8 cellular contexts compared by ENCODE assay signal in the genomic region with DNA sequence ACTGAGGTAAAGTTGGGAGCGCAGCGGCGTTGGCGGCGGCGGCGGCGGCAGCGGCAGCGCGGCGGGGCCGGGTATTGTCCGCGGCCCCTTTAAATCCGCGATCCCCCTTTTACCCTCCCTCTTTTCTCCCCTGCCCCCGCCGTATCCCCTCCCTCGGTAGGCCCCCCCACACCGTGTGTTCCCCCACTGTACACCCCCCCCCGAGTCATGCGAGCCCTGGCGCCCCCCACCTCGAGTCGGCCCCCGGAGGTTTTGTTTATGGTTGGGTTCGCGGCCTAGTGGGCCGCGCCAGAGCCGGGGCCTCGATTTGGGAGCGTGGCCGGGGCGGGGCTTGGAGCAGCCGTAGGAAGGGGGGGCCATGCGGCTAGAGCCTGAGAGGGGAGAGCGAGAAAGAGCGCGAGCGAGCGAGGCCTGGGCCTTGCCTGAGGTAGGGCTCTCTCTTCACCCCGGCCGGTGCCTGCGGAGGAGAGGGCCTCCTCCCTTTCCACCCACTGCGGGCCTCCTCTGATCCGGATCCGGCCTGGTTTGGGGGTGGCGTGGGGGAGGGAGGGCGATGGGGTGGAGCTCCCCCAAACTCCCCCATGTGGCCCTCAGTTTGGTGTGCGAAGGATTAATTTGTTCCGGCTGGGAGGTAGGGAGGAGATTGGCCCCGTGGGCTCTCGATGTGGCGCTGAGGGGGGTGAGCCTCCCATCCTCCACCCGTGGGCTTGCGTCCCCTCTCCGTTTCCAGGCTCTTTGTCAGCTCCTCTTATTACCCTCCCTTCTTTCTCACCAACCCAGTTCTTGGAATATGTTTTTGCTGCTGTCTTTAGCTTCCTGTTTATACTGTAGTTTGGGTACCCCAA. TPM values are rescaled to one million over a fixed set of nuclear protein-coding genes. Genes with fewer than 3 reads are reported as not detected.
A peak's percentile ranks its signal among the peaks of the same experiment; 100 is the strongest.
DNase-seq lines count a peak whose midpoint lies in the region; ATAC-seq lines count a peak whose summit lies in the region.

No MANE protein-coding gene starts in this region.

- peak overlapping the region; percentile 96 to 99 (median 99) for H3K27ac Mint-ChIP-seq in CD4-positive, alpha-beta memory T cell

- POLR2A ChIA-PET in CD4-positive, alpha-beta memory T cell (lab: Charles Lee; ENCODE audit: partially characterized antibody) = interaction anchor here (0.7 to 2.6 kb wide), 23 partner anchors 19 to 954 kb away, joined by 3 to 19 read pairs (median 4); a partner anchor contains a TSS

- H3K36me3 Mint-ChIP-seq in CD4-positive, alpha-beta memory T cell = peaks cover 22 to 49% of the 10 kb centered on the region in 2 donors

- peak overlapping the region; percentile 97 for H3K27ac ChIP-seq in CD4-positive, alpha-beta memory T cell (ENCODE audit: low read depth, low read length)
- H3K27ac ChIP-seq in layer of hippocampus (ENCODE audit: low read depth, low read length) = peak overlapping the region; percentile 97

- H3K4me1 Mint-ChIP-seq in CD4-positive, alpha-beta memory T cell = peaks cover 56 to 87% (median 73%) of the 10 kb centered on the region in 4 donors

- DNase-seq in CD4-positive, alpha-beta memory T cell = peak; percentile 74 to 85 (median 77)
- DNase-seq in KG1 (lab: John Stamatoyannopoulos, UW) = peak; percentile 37
- peak; percentile 55 for DNase-seq in activated CD4-positive, CD25-positive, alpha-beta regulatory T cell treated with anti-CD3 and anti-CD28 coated beads, Interleukin-2, amount 50 U/mL, for 16 hours (ENCODE audit: low read depth, low spot score)
- peak; percentile 71 for DNase-seq in central memory CD4-positive, alpha-beta T cell
- DNase-seq in stimulated activated CD4-positive, alpha-beta T cell treated with anti-CD3 and anti-CD28 coated beads, Interleukin-1b, Interleukin-23, amount 100 ng/mL, for 48 hours = peak; percentile 74

- peak overlapping the region; percentile 92 to 100 (median 97) for H3K4me3 Mint-ChIP-seq in CD4-positive, alpha-beta memory T cell

- CTCF ChIA-PET in CD4-positive, alpha-beta memory T cell (lab: Charles Lee; ENCODE audit: partially characterized antibody) = interaction anchor here (0.9 to 2.3 kb wide), 8 partner anchors 22 to 864 kb away, joined by 3 to 6 read pairs (median 4); a partner anchor contains a TSS

- H3K4me3 ChIP-seq in CD4-positive, alpha-beta memory T cell (ENCODE audit: low read length in 2 of 2) = peak overlapping the region; percentile 70 to 99

- intact Hi-C loops in CD4-positive, alpha-beta memory T cell (cut with micrococcal nuclease) = loop anchor here (1.0 to 2.0 kb wide), 6 partner anchors 38 to 337 kb away; a partner anchor contains a TSS

- H3K9me3 Mint-ChIP-seq in CD4-positive, alpha-beta memory T cell = peaks cover 0 to 4% (median 0%) of the 10 kb centered on the region in 8 donors

- H3K4me1 ChIP-seq in CD4-positive, alpha-beta memory T cell (ENCODE audit: insufficient read depth, low read length) = peaks cover 75% of the 10 kb centered on the region

- no peaks in the 10 kb centered on the region for H3K27me3 Mint-ChIP-seq in CD4-positive, alpha-beta memory T cell

- H3K36me3 ChIP-seq in CD4-positive, alpha-beta memory T cell (ENCODE audit: insufficient read depth, low read length) = peaks cover 26% of the 10 kb centered on the region

- H3K9me3 ChIP-seq in CD4-positive, alpha-beta memory T cell (ENCODE audit: control insufficient read depth in 1 of 2, low read length in 2 of 2) = no peaks in the 10 kb centered on the region

- no peaks in the 10 kb centered on the region for H3K27me3 ChIP-seq in CD4-positive, alpha-beta memory T cell (ENCODE audit: insufficient read depth, low read length)
- no peaks in the 10 kb centered on the region for H3K27me3 ChIP-seq in layer of hippocampus (ENCODE audit: control insufficient read depth, insufficient read depth, low read length)

- ATAC-seq in GM19438 (IDR thresholded peaks at IDR 0.05; ENCODE audit: low read depth, unreplicated experiment) = peak; percentile 10
- no peak for ATAC-seq in GM21526 (IDR thresholded peaks at IDR 0.05; ENCODE audit: low FRiP score, unreplicated experiment)

RNA-seq across cellular contexts. Expression of a gene that starts 0.4 kb away (rescaled TPM):
- 100 to 1,000 TPM; 180 to 189 TPM for total RNA-seq in CD4-positive, alpha-beta memory T cell
- polyA plus RNA-seq in CD4-positive, alpha-beta memory T cell = 10 to 100 TPM; 33.5 to 74.5 TPM

RNA-seq across cellular contexts. Expression of a gene that starts 15.1 kb away (rescaled TPM):
- not detected for total RNA-seq in CD4-positive, alpha-beta memory T cell
- not detected for polyA plus RNA-seq in CD4-positive, alpha-beta memory T cell

RNA-seq across cellular contexts. Expression of a gene that starts 29.3 kb away (rescaled TPM):
- total RNA-seq in CD4-positive, alpha-beta memory T cell = 100 to 1,000 TPM; 311 to 312 TPM
- polyA plus RNA-seq in CD4-positive, alpha-beta memory T cell = 1,000 to 10,000 TPM in 1 of 2 donors, 100 to 1,000 TPM in 1; 860 to 1,209 TPM

RNA-seq across cellular contexts. Expression of a gene that starts 51.2 kb away (rescaled TPM):
- total RNA-seq in CD4-positive, alpha-beta memory T cell = 100 to 1,000 TPM; 110 to 121 TPM
- polyA plus RNA-seq in CD4-positive, alpha-beta memory T cell = 100 to 1,000 TPM; 167 to 259 TPM
